Comparison of ENCODE assay signal across 8 cellular contexts in the genomic region with DNA sequence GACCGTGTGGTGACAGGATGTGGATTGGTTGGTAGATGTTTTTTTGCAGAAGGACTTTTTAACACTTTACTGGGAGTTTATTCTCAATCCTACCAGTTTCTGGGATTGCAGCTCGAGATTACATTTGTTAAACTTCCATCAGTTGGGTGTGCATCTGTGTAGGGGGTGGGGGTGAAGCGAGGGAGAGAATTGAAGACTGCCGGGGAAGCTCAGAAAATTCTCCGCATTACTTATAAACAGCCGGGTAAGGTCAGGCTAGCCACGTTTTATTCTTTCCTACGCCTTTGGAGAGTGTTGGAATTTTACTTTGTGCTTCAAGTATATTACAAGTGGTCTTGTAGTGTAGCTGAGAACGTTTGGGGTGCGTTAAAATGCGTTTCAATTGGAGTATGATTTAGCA. TPM values are rescaled to one million over a fixed set of nuclear protein-coding genes. Genes with fewer than 3 reads are reported as not detected.
A peak's percentile ranks its signal among the peaks of the same experiment; 100 is the strongest.
DNase-seq lines count a peak whose midpoint lies in the region; ATAC-seq and TF ChIP-seq lines count a peak whose summit lies in the region.

No MANE protein-coding gene starts in this region.

- H3K27ac Mint-ChIP-seq in naive thymus-derived CD4-positive, alpha-beta T cell: peak overlapping the region; percentile 84 to 96 (median 94)

- H3K9ac ChIP-seq in BLaER1 treated with 17β-estradiol and CSF1 and Interleukin-3, amounts not matched to agents 10 nM and 100 nM: peak overlapping the region; percentile 79 to 96 (median 88)
- H3K9ac ChIP-seq in KMS-11: peak overlapping the region; percentile 81

- CTCF ChIA-PET in naive thymus-derived CD4-positive, alpha-beta T cell (lab: Charles Lee): interaction anchor here (0.6 to 1.4 kb wide), 2 partner anchors 8 to 142 kb away, joined by 3 to 4 read pairs; no protein-coding TSS in a partner anchor

- H3K9me3 Mint-ChIP-seq in naive thymus-derived CD4-positive, alpha-beta T cell: no peaks in the 10 kb centered on the region

- peak overlapping the region in 10 of 11 experiments; percentile 62 to 92 (median 86); a peak in 21 of 22 replicates for H3K27ac ChIP-seq in BLaER1 treated with 17β-estradiol and CSF1 and Interleukin-3, amounts not matched to agents 10 nM and 100 nM
- H3K27ac ChIP-seq in KMS-11: peak overlapping the region; percentile 79
- H3K27ac ChIP-seq in naive thymus-derived CD4-positive, alpha-beta T cell (ENCODE audit: low read depth, low read length): peak overlapping the region; percentile 68

- peaks cover 0 to 33% (median 0%) of the 10 kb centered on the region in 5 donors for H3K27me3 Mint-ChIP-seq in naive thymus-derived CD4-positive, alpha-beta T cell

- no peaks in the 10 kb centered on the region for H3K36me3 ChIP-seq in BLaER1 treated with 17β-estradiol and CSF1 and Interleukin-3, amounts not matched to agents 10 nM and 100 nM
- no peaks in the 10 kb centered on the region for H3K36me3 ChIP-seq in KMS-11 (ENCODE audit: insufficient read depth)
- peaks cover 0 to 2% (median 0%) of the 10 kb centered on the region in 3 experiments for H3K36me3 ChIP-seq in naive thymus-derived CD4-positive, alpha-beta T cell (ENCODE audit: control insufficient read depth in 2 of 3, insufficient read depth in 3 of 3, low read length in 3 of 3)

- ATAC-seq in naive thymus-derived CD4-positive, alpha-beta T cell: no peak
- ATAC-seq in GM19452 (IDR thresholded peaks at IDR 0.05; ENCODE audit: unreplicated experiment): no peak
- no peak for ATAC-seq in GM21737 (IDR thresholded peaks at IDR 0.05; ENCODE audit: unreplicated experiment)

- DNase-seq in choroid plexus epithelial cell (ENCODE audit: low read depth): peak; percentile 39
- no peak for DNase-seq in naive thymus-derived CD4-positive, alpha-beta T cell
- no peak for DNase-seq in NOMO-1 (lab: John Stamatoyannopoulos, UW; ENCODE audit: unreplicated experiment in 2 of 2)
- no peak for DNase-seq in HT-29 (ENCODE audit: low spot score)

- TF ChIP-seq CTCF in KMS-11 (conservative IDR thresholded peaks at IDR 0.05; ENCODE audit: low read depth, low read length): no peak
- TF ChIP-seq CTCF in choroid plexus epithelial cell (conservative IDR thresholded peaks at IDR 0.05; ENCODE audit: low read depth, low read length): no peak

- H4K20me1 ChIP-seq in BLaER1 treated with 17β-estradiol and CSF1 and Interleukin-3, amounts not matched to agents 10 nM and 100 nM: peaks cover 0 to 57% (median 36%) of the 10 kb centered on the region in 11 experiments; a peak in 15 of 22 replicates
- H4K20me1 ChIP-seq in KMS-11 (ENCODE audit: insufficient read depth): peaks cover 44% of the 10 kb centered on the region

- H2AFZ ChIP-seq in KMS-11 (ENCODE audit: low read depth): peak overlapping the region; percentile 58; the same call in 1 of the 2 replicates

- H3K9me3 ChIP-seq in BLaER1 treated with 17β-estradiol and CSF1 and Interleukin-3, amounts not matched to agents 10 nM and 100 nM (replicated peaks in 1 of 11): no peaks in the 10 kb centered on the region
- no peaks in the 10 kb centered on the region for H3K9me3 ChIP-seq in naive thymus-derived CD4-positive, alpha-beta T cell (ENCODE audit: control insufficient read depth in 2 of 3, low read length in 3 of 3)

- peak overlapping the region; percentile 79 to 97 (median 92) for H3K4me3 ChIP-seq in BLaER1 treated with 17β-estradiol and CSF1 and Interleukin-3, amounts not matched to agents 10 nM and 100 nM
- H3K4me3 ChIP-seq in KMS-11 (IDR thresholded peaks at IDR 0.05; ENCODE audit: insufficient read depth, low read depth, low read length): peak overlapping the region; percentile 26
- H3K4me3 ChIP-seq in choroid plexus epithelial cell (ENCODE audit: low read depth, low read length): peak overlapping the region; percentile 81
- peak overlapping the region; percentile 78 for H3K4me3 ChIP-seq in naive thymus-derived CD4-positive, alpha-beta T cell (ENCODE audit: low read length)

- intact Hi-C loops in naive thymus-derived CD4-positive, alpha-beta T cell (cut with micrococcal nuclease): loop anchor here (2.0 to 10.0 kb wide), 13 partner anchors 250 to 1897 kb away; partner anchors contain the start of genes OSBPL3 (in 2 of the 2), CCDC126 (in 1 of the 2), CYCS (in 1 of the 2) and FAM221A (in 1 of the 2)

- peak overlapping the region; percentile 85 to 95 (median 90) for H3K4me2 ChIP-seq in BLaER1 treated with 17β-estradiol and CSF1 and Interleukin-3, amounts not matched to agents 10 nM and 100 nM
- peak overlapping the region; percentile 49 for H3K4me2 ChIP-seq in KMS-11

- H3K27me3 ChIP-seq in BLaER1 treated with 17β-estradiol and CSF1 and Interleukin-3, amounts not matched to agents 10 nM and 100 nM: 0 out of 22 replicates have a peak, but pooled peaks cover 0 to 5% (median 0%) of the 10 kb centered on the region in 11 experiments
- no peaks in the 10 kb centered on the region for H3K27me3 ChIP-seq in KMS-11 (ENCODE audit: insufficient read depth, low read depth)
- H3K27me3 ChIP-seq in naive thymus-derived CD4-positive, alpha-beta T cell (ENCODE audit: control insufficient read depth in 2 of 2, insufficient read depth in 2 of 2, low read length in 2 of 2): no peaks in the 10 kb centered on the region

- H3K79me2 ChIP-seq in KMS-11 (ENCODE audit: insufficient read depth, low read depth): peaks cover 56% of the 10 kb centered on the region

- no peaks in the 10 kb centered on the region for H3K36me3 Mint-ChIP-seq in naive thymus-derived CD4-positive, alpha-beta T cell

- H3K4me1 ChIP-seq in BLaER1 treated with 17β-estradiol and CSF1 and Interleukin-3, amounts not matched to agents 10 nM and 100 nM: peaks cover 24 to 54% (median 46%) of the 10 kb centered on the region in 10 experiments; a peak in 19 of 20 replicates
- H3K4me1 ChIP-seq in KMS-11 (ENCODE audit: low read depth, poor library complexity, severe bottlenecking): peaks cover 53% of the 10 kb centered on the region
- peaks cover 13 to 24% of the 10 kb centered on the region in 2 donors for H3K4me1 ChIP-seq in naive thymus-derived CD4-positive, alpha-beta T cell (ENCODE audit: control insufficient read depth in 2 of 2, insufficient read depth in 2 of 2, low read length in 2 of 2)

- peaks cover 29 to 64% (median 51%) of the 10 kb centered on the region in 7 donors for H3K4me1 Mint-ChIP-seq in naive thymus-derived CD4-positive, alpha-beta T cell

- POLR2A ChIA-PET in naive thymus-derived CD4-positive, alpha-beta T cell (lab: Charles Lee): interaction anchor here (0.6 to 1.5 kb wide), 7 partner anchors 14 to 1098 kb away, joined by 3 to 5 read pairs (median 3); partner anchors contain the start of gene CYCS

- peak overlapping the region; percentile 93 to 100 (median 94) for H3K4me3 Mint-ChIP-seq in naive thymus-derived CD4-positive, alpha-beta T cell

RNA-seq across cellular contexts. Expression of gene PALS2, which starts 1.1 kb away (rescaled TPM):
- 10 to 100 TPM; 15.4 to 58.4 (median 34.0) TPM for total RNA-seq in naive thymus-derived CD4-positive, alpha-beta T cell
- polyA plus RNA-seq in naive thymus-derived CD4-positive, alpha-beta T cell: 10 to 100 TPM; 14.7 to 18.3 TPM
- total RNA-seq in HT-29 (2014; rRNA removed; shearing (Covaris generic)): 4.4 and 5.3 TPM in 2 replicates

Comparison
In these comparisons a context has a peak if more than half of its experiments do, and no peak if none do; other contexts are left out.
1. H3K4me3 ChIP-seq: peak in every context shown above with its lines; median percentile 92 in BLaER1 treated with 17β-estradiol and CSF1 and Interleukin-3, amounts not matched to agents 10 nM and 100 nM; 81 in choroid plexus epithelial cell; 78 in naive thymus-derived CD4-positive, alpha-beta T cell; 26 in KMS-11.